7 cellular contexts compared by ENCODE assay signal in genomic region chr22:33579448-33580093, GRCh38.
DNase-seq lines count a peak whose midpoint lies in the region; TF ChIP-seq lines count a peak whose summit lies in the region.

No MANE protein-coding gene starts in this region.

- H3K36me3 ChIP-seq in HEK293 (ENCODE audit: control insufficient read depth in 2 of 2, insufficient read depth in 1 of 2, low read length in 2 of 2) = no peaks in the 10 kb centered on the region
- H3K36me3 ChIP-seq in Peyer's patch = no peaks in the 10 kb centered on the region
- no peaks in the 10 kb centered on the region for H3K36me3 ChIP-seq in mammary epithelial cell (ENCODE audit: insufficient read depth, low read length)
- no peaks in the 10 kb centered on the region for H3K36me3 ChIP-seq in kidney epithelial cell (ENCODE audit: control insufficient read depth, insufficient read depth, low read length)

- POLR2A ChIA-PET in HEK293 (lab: Yijun Ruan, JAX) = no interaction called here

- no peak overlapping the region for H2AFZ ChIP-seq in mammary epithelial cell (ENCODE audit: low read depth, low read length)

- H3K4me2 ChIP-seq in mammary epithelial cell (ENCODE audit: insufficient read depth, low read depth, low read length) = no peak overlapping the region

- TF ChIP-seq POLR2A in Peyer's patch (IDR thresholded peaks at IDR 0.05) = no peak

- H3K9me3 ChIP-seq in HEK293 (ENCODE audit: control insufficient read depth, insufficient read depth, low read depth, low read length) (no peaks in the 10 kb centered on the region), Peyer's patch (no peaks in the 10 kb centered on the region), mammary epithelial cell (replicated peaks; ENCODE audit: insufficient read depth, low read length) (no peaks in the 10 kb centered on the region)

- H3K4me3 ChIP-seq in HEK293 (ENCODE audit: low read depth, low read length) (no peak overlapping the region), Peyer's patch (no peak overlapping the region), mammary epithelial cell (replicated peaks in 1 of 3; ENCODE audit: insufficient read depth in 1 of 3, low read depth in 2 of 3, low read length in 3 of 3) (no peak overlapping the region), kidney epithelial cell (ENCODE audit: low read depth, low read length) (no peak overlapping the region)

- no peaks in the 10 kb centered on the region for H3K79me2 ChIP-seq in mammary epithelial cell (ENCODE audit: insufficient read depth, low read length)

- H3K27ac ChIP-seq in HEK293 (ENCODE audit: extremely low read depth, low read depth, low read length) (no peak overlapping the region), Peyer's patch (peak overlapping the region in 1 of 4 donors; percentile 18), mammary epithelial cell (ENCODE audit: insufficient read depth, low read depth, low read length) (no peak overlapping the region)

- CTCF ChIA-PET in HEK293 (lab: Yijun Ruan, JAX) = interaction anchor here (0.5 to 3.9 kb wide), 19 partner anchors 9 to 532 kb away, joined by 3 to 28 read pairs (median 5); no protein-coding TSS in a partner anchor
- CTCF ChIA-PET in mammary epithelial cell (lab: Charles Lee; ENCODE audit: low non-redundant PET) = interaction anchor here (0.6 kb wide), 2 partner anchors 15 to 280 kb away, joined by 3 read pairs; no protein-coding TSS in a partner anchor

- no peaks in the 10 kb centered on the region for H3K27me3 ChIP-seq in Peyer's patch
- H3K27me3 ChIP-seq in mammary epithelial cell (ENCODE audit: insufficient read depth, low read length) = no peaks in the 10 kb centered on the region
- H3K27me3 ChIP-seq in kidney epithelial cell (ENCODE audit: control insufficient read depth, insufficient read depth, low read length) = no peaks in the 10 kb centered on the region

- WGBS in mammary epithelial cell (ENCODE audit: low coverage, missing lambda C conversion rate) = 69% methylated on average over 8 of the region's 8 CpGs

- peak; percentile 48 for DNase-seq in Daoy (ENCODE audit: low read depth)
- DNase-seq in Peyer's patch = peak in 2 of 3 donors; percentile 70 to 80
- DNase-seq in mammary epithelial cell = peak; percentile 28
- DNase-seq in kidney epithelial cell (ENCODE audit: low read depth) = no peak
- peak; percentile 1 for DNase-seq in stimulated activated CD8-positive, alpha-beta memory T cell treated with anti-CD3 and anti-CD28 coated beads, Interleukin-15, amount 100 ng/mL, for 24 hours (ENCODE audit: low read depth)
- DNase-seq in dedifferentiated amniotic fluid mesenchymal stem cell (ENCODE audit: extremely low spot score) = no peak

- no TSS peak for BruUV-seq in mammary epithelial cell (replicated peaks; lab: Mats Ljungman, UMichigan)

- in situ Hi-C loops in mammary epithelial cell (cut with MboI; ENCODE audit: low sequenced_read_pairs in 2 of 2) = loop anchor here (5.0 to 10.0 kb wide), 2 partner anchors 272 to 275 kb away; no protein-coding TSS in a partner anchor

- H4K20me1 ChIP-seq in mammary epithelial cell (ENCODE audit: insufficient read depth, low read length) = no peaks in the 10 kb centered on the region

- H3K4me1 ChIP-seq in HEK293 (ENCODE audit: control insufficient read depth, insufficient read depth, low read length) (peaks cover 9% of the 10 kb centered on the region), Peyer's patch (peaks cover 0 to 13% (median 0%) of the 10 kb centered on the region in 4 donors), mammary epithelial cell (ENCODE audit: insufficient read depth, low read length) (no peaks in the 10 kb centered on the region)

- intact Hi-C loops in mammary epithelial cell (cut with micrococcal nuclease) = loop anchor here (1.0 to 5.0 kb wide), 3 partner anchors 60 to 338 kb away; no protein-coding TSS in a partner anchor

- no peak overlapping the region for H3K9ac ChIP-seq in mammary epithelial cell (ENCODE audit: insufficient read depth, low read length)

- TF ChIP-seq CTCF in HEK293 (tag by site-specific recombination; IDR thresholded peaks at IDR 0.05) (peak; percentile 66), Peyer's patch (IDR thresholded peaks at IDR 0.05) (peak; percentile 82 to 90 (median 88)), mammary epithelial cell (conservative IDR thresholded peaks at IDR 0.05 in 1 of 2, IDR thresholded peaks at IDR 0.05 in 1 of 2; ENCODE audit: extremely low read depth in 1 of 2, insufficient read depth in 1 of 2, low read depth in 1 of 2, low read length in 2 of 2) (peak; percentile 91 to 95), kidney epithelial cell (IDR thresholded peaks at IDR 0.05; ENCODE audit: insufficient read depth, low read length, poor library complexity, severe bottlenecking) (peak; percentile 92)

- dilution Hi-C loops in mammary epithelial cell (cut with HindIII; ENCODE audit: low sequenced_read_pairs) = no loop called here

TF ChIP-seq in HEK293, 187 proteins besides CTCF, POLR2A, EP300 and RAD21:
- TF ChIP-seq ZNF677 (tag by site-specific recombination; IDR thresholded peaks at IDR 0.05) = no peak
- TF ChIP-seq ZNF654 (tag by site-specific recombination; IDR thresholded peaks at IDR 0.05; ENCODE audit: low read depth) = peak; percentile 70

Comparison
In these comparisons a context has a peak if more than half of its experiments do, and no peak if none do; other contexts are left out.
1. DNase-seq: peak in Daoy (single experiment), Peyer's patch (2 of 3), mammary epithelial cell (single experiment) and stimulated activated CD8-positive, alpha-beta memory T cell treated with anti-CD3 and anti-CD28 coated beads, Interleukin-15, amount 100 ng/mL, for 24 hours (single experiment); none in kidney epithelial cell (single experiment) and dedifferentiated amniotic fluid mesenchymal stem cell (single experiment).
2. Peak in every context shown above with its lines, with median percentiles within 50 percentile points of each other: CTCF ChIP-seq.